In genomic region chr17:3892095-3892998, GRCh38 we compare ENCODE assay signal across 8 cellular contexts. TPM values are rescaled to one million over a fixed set of nuclear protein-coding genes. Genes with fewer than 3 reads are reported as not detected.
A peak's percentile ranks its signal among the peaks of the same experiment; 100 is the strongest.
DNase-seq lines count a peak whose midpoint lies in the region; ATAC-seq and TF ChIP-seq lines count a peak whose summit lies in the region.

No MANE protein-coding gene starts in this region.

- intact Hi-C loops in vagina (cut with DNase I) = no loop called here

- H3K9me3 ChIP-seq in T-helper 17 cell (ENCODE audit: control insufficient read depth, low read length, poor library complexity, severe bottlenecking) (no peaks in the 10 kb centered on the region), right atrium auricular region (no peaks in the 10 kb centered on the region), vagina (no peaks in the 10 kb centered on the region)

- peak overlapping the region; percentile 89 for H3K4me3 Mint-ChIP-seq in T-helper 17 cell

- no peaks in the 10 kb centered on the region for H3K27me3 ChIP-seq in right atrium auricular region
- H3K27me3 ChIP-seq in vagina = no peaks in the 10 kb centered on the region

- no peaks in the 10 kb centered on the region for H3K36me3 ChIP-seq in right atrium auricular region
- no peaks in the 10 kb centered on the region for H3K36me3 ChIP-seq in vagina

- H3K27ac Mint-ChIP-seq in T-helper 17 cell = peak overlapping the region; percentile 54

- H3K36me3 Mint-ChIP-seq in T-helper 17 cell (ENCODE audit: low read depth) = no peaks in the 10 kb centered on the region

- no peaks in the 10 kb centered on the region for H3K27me3 Mint-ChIP-seq in T-helper 17 cell

- H3K4me1 ChIP-seq in right atrium auricular region (peaks cover 0 to 74% of the 10 kb centered on the region in 2 donors), vagina (peaks cover 87% of the 10 kb centered on the region)

- TF ChIP-seq POLR2A in vagina (IDR thresholded peaks at IDR 0.05) = no peak

- H3K27ac ChIP-seq in right atrium auricular region = peak overlapping the region; percentile 74 to 76
- peak overlapping the region; percentile 96 for H3K27ac ChIP-seq in vagina

- H3K4me3 ChIP-seq in right atrium auricular region = peak overlapping the region; percentile 55 to 73
- peak overlapping the region; percentile 80 to 94 for H3K4me3 ChIP-seq in vagina

- peaks cover 39% of the 10 kb centered on the region for H3K4me1 Mint-ChIP-seq in T-helper 17 cell

- ATAC-seq in GM19324 (IDR thresholded peaks at IDR 0.05; ENCODE audit: low FRiP score, unreplicated experiment) (peak; percentile 18), T-helper 17 cell (peak; percentile 73)

- DNase-seq in AG20443 (ENCODE audit: low spot score) (peak; percentile 76), HT1080 (ENCODE audit: low read depth) (peak; percentile 93), T-helper 17 cell (peak; percentile 63 to 81 (median 76)), amniotic stem cell (lab: John Stamatoyannopoulos, UW) (peak; percentile 27), right atrium auricular region (ENCODE audit: low spot score) (peak; percentile 90), putamen (ENCODE audit: low spot score) (peak; percentile 56), vagina (ENCODE audit: extremely low spot score in 2 of 2) (no peak)

- TF ChIP-seq CTCF in right atrium auricular region (IDR thresholded peaks at IDR 0.05) (peak in 1 of 2 donors; percentile 33), vagina (IDR thresholded peaks at IDR 0.05) (no peak)

RNA-seq across cellular contexts. Expression of gene CAMKK1, which starts 0.5 kb away (rescaled TPM):
- total RNA-seq in HT1080 (2014; rRNA removed; shearing (Covaris generic)) = 9.2 and 11.8 TPM in 2 replicates
- 8.0 and 8.2 TPM in 2 replicates for polyA plus RNA-seq in HT1080 (2015; cell fraction: cytosol; rRNA removed)
- 22.4 and 23.6 TPM in 2 replicates for polyA plus RNA-seq in HT1080 (2015; cell fraction: nucleus; rRNA removed)
- 1 to 10 TPM; 5.8 to 5.9 TPM for total RNA-seq in T-helper 17 cell
- 1 to 10 TPM; 3.0 to 3.2 TPM for total RNA-seq in right atrium auricular region
- total RNA-seq in vagina = 12.0 TPM

RNA-seq across cellular contexts. Expression of gene P2RX1, which starts 23.9 kb away (rescaled TPM):
- total RNA-seq in HT1080 (2014; rRNA removed; shearing (Covaris generic)) = not detected in 2 replicates
- not detected in 2 replicates for polyA plus RNA-seq in HT1080 (2015; cell fraction: cytosol; rRNA removed)
- polyA plus RNA-seq in HT1080 (2015; cell fraction: nucleus; rRNA removed) = 0.04 TPM in 1 of 2 replicates, not detected in the other
- 10 to 100 TPM in 1 of 2 donors, 1 to 10 TPM in 1; 4.2 to 15.0 TPM for total RNA-seq in T-helper 17 cell
- total RNA-seq in right atrium auricular region = 1 to 10 TPM in 1 of 2 donors, under 1 TPM in 1; 0.85 to 2.8 TPM
- 4.2 TPM for total RNA-seq in vagina

RNA-seq across cellular contexts. Expression of gene NCBP3, which starts 46.3 kb away (rescaled TPM):
- 20.5 and 23.6 TPM in 2 replicates for total RNA-seq in HT1080 (2014; rRNA removed; shearing (Covaris generic))
- polyA plus RNA-seq in HT1080 (2015; cell fraction: cytosol; rRNA removed) = 12.3 and 13.6 TPM in 2 replicates
- polyA plus RNA-seq in HT1080 (2015; cell fraction: nucleus; rRNA removed) = 73.5 and 81.9 TPM in 2 replicates
- 10 to 100 TPM; 37.0 to 42.9 TPM for total RNA-seq in T-helper 17 cell
- total RNA-seq in right atrium auricular region = 10 to 100 TPM; 15.2 to 21.4 TPM
- total RNA-seq in vagina = 20.6 TPM

Comparison
In these comparisons a context has a peak if more than half of its experiments do, and no peak if none do; other contexts are left out.
1. DNase-seq: peak in AG20443 (single experiment), HT1080 (single experiment), T-helper 17 cell (3 of 3), amniotic stem cell (single experiment), right atrium auricular region (single experiment) and putamen (single experiment); none in vagina (0 of 2).